ENCODE assay signal across 1 cellular context in the genomic region with DNA sequence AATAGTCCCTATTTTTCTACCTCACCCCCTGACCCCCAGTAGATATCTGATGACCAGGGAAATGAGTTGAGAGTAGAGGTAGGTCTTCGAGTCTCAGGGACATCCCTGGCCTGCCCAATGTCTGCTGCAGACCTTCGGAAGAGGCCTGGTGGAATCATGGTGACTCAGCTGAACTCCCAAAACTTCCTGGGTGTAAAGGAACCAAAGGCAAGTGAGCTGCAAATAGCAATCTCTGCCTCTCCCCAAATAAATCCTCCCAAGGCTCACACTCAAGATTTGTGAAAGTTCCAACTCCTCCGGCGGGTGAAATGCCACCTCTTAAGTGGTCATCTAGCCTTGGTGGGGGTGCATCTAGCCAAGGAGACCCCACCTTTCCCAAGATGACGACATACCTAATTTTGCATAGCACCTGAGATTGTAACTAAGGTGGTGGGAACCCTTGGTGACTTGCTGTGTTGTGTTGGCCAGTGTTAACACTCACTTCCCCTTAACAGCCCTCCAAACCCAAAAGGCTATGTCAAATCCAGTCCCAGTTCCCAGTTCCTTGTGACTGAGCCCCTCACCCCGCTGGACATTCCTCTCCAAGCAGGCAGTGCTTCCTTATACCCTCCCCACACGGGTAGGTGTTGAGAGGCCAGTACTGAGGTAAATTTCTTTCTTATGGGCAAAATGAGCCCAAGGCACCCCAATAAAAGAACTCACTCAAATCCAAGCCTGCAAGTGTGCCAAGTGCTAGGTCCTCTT.
TF ChIP-seq lines count a peak whose summit lies in the region.

No MANE protein-coding gene starts in this region.

TF ChIP-seq in A549, 52 proteins besides CTCF, POLR2A, EP300 and RAD21 (continued from another document):
- TF ChIP-seq, protein P1, sequence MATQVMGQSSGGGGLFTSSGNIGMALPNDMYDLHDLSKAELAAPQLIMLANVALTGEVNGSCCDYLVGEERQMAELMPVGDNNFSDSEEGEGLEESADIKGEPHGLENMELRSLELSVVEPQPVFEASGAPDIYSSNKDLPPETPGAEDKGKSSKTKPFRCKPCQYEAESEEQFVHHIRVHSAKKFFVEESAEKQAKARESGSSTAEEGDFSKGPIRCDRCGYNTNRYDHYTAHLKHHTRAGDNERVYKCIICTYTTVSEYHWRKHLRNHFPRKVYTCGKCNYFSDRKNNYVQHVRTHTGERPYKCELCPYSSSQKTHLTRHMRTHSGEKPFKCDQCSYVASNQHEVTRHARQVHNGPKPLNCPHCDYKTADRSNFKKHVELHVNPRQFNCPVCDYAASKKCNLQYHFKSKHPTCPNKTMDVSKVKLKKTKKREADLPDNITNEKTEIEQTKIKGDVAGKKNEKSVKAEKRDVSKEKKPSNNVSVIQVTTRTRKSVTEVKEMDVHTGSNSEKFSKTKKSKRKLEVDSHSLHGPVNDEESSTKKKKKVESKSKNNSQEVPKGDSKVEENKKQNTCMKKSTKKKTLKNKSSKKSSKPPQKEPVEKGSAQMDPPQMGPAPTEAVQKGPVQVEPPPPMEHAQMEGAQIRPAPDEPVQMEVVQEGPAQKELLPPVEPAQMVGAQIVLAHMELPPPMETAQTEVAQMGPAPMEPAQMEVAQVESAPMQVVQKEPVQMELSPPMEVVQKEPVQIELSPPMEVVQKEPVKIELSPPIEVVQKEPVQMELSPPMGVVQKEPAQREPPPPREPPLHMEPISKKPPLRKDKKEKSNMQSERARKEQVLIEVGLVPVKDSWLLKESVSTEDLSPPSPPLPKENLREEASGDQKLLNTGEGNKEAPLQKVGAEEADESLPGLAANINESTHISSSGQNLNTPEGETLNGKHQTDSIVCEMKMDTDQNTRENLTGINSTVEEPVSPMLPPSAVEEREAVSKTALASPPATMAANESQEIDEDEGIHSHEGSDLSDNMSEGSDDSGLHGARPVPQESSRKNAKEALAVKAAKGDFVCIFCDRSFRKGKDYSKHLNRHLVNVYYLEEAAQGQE (IDR thresholded peaks at IDR 0.05), result no peak
- TF ChIP-seq CEBPB (IDR thresholded peaks at IDR 0.05) (peak in 1 of 2 experiments; percentile 57; a peak in 1 of 4 replicates), TP53 (CRISPR knock-in tag; IDR thresholded peaks at IDR 0.05) (peak; percentile 56), RCOR1 (IDR thresholded peaks at IDR 0.05; ENCODE audit: low read depth, low read length) (no peak), MAFK (IDR thresholded peaks at IDR 0.05; ENCODE audit: partially characterized antibody) (peak; percentile 82), TFCP2L1 (CRISPR knock-in tag; IDR thresholded peaks at IDR 0.05) (peak; percentile 94), BHLHE40 (IDR thresholded peaks at IDR 0.05; ENCODE audit: low read depth, low read length) (no peak), SREBF2 (IDR thresholded peaks at IDR 0.05) (no peak), HDAC2 (IDR thresholded peaks at IDR 0.05) (no peak), EHF (CRISPR knock-in tag; IDR thresholded peaks at IDR 0.05) (peak; percentile 72; the same call in 1 of the 2 replicates), NPAS2 (CRISPR knock-in tag; IDR thresholded peaks at IDR 0.05; ENCODE audit: borderline replicate concordance) (no peak), MAZ (IDR thresholded peaks at IDR 0.05; ENCODE audit: borderline replicate concordance, low read depth, low read length) (no peak), JUNB (IDR thresholded peaks at IDR 0.05) (no peak), CBX2 (IDR thresholded peaks at IDR 0.05; ENCODE audit: borderline replicate concordance, low read depth) (no peak), FOSL2 (IDR thresholded peaks at IDR 0.05) (no peak), FOSL2 (CRISPR knock-in tag; IDR thresholded peaks at IDR 0.05) (peak; percentile 63), CBX8 (IDR thresholded peaks at IDR 0.05) (no peak), EHMT2 (IDR thresholded peaks at IDR 0.05; ENCODE audit: low read depth) (no peak)
- TF ChIP-seq, protein P2, sequence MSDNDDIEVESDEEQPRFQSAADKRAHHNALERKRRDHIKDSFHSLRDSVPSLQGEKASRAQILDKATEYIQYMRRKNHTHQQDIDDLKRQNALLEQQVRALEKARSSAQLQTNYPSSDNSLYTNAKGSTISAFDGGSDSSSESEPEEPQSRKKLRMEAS (IDR thresholded peaks at IDR 0.05), result peak; percentile 60
- TF ChIP-seq, protein P3, sequence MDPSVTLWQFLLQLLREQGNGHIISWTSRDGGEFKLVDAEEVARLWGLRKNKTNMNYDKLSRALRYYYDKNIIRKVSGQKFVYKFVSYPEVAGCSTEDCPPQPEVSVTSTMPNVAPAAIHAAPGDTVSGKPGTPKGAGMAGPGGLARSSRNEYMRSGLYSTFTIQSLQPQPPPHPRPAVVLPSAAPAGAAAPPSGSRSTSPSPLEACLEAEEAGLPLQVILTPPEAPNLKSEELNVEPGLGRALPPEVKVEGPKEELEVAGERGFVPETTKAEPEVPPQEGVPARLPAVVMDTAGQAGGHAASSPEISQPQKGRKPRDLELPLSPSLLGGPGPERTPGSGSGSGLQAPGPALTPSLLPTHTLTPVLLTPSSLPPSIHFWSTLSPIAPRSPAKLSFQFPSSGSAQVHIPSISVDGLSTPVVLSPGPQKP (IDR thresholded peaks at IDR 0.05; ENCODE audit: low read depth, low read length), result no peak
- TF ChIP-seq, protein P4, sequence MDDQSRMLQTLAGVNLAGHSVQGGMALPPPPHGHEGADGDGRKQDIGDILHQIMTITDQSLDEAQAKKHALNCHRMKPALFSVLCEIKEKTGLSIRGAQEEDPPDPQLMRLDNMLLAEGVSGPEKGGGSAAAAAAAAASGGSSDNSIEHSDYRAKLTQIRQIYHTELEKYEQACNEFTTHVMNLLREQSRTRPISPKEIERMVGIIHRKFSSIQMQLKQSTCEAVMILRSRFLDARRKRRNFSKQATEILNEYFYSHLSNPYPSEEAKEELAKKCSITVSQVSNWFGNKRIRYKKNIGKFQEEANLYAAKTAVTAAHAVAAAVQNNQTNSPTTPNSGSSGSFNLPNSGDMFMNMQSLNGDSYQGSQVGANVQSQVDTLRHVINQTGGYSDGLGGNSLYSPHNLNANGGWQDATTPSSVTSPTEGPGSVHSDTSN (IDR thresholded peaks at IDR 0.05), result no peak
